Comparison of ENCODE assay signal across 1 cellular context in genomic region chr1:6245086-6245868, GRCh38.
A peak's percentile ranks its signal among the peaks of the same experiment; 100 is the strongest.
TF ChIP-seq lines count a peak whose summit lies in the region.

No MANE protein-coding gene starts in this region.

TF ChIP-seq in HepG2, 621 proteins besides CTCF, POLR2A, EP300 and RAD21 (continued from another document and continues in another):
- TF ChIP-seq ETS1 (CRISPR knock-in tag; IDR thresholded peaks at IDR 0.05) (peak; percentile 96), PAXIP1 (CRISPR knock-in tag; conservative IDR thresholded peaks at IDR 0.05) (0 out of 2 replicates have a peak, but pooled peaks have one; percentile 23), PHF20 (CRISPR knock-in tag; IDR thresholded peaks at IDR 0.05) (peak; percentile 64; the same call in 1 of the 2 replicates), GABPA (IDR thresholded peaks at IDR 0.05; ENCODE audit: low read depth, low read length) (no peak), GABPA (CRISPR knock-in tag; IDR thresholded peaks at IDR 0.05; ENCODE audit: low read depth) (no peak), NPAS2 (CRISPR knock-in tag; IDR thresholded peaks at IDR 0.05; ENCODE audit: borderline replicate concordance) (no peak), HDAC2 (CRISPR knock-in tag; IDR thresholded peaks at IDR 0.05) (peak; percentile 88), ZNF550 (CRISPR knock-in tag; IDR thresholded peaks at IDR 0.05; ENCODE audit: borderline replicate concordance) (0 out of 2 replicates have a peak, but pooled peaks have one; percentile 57), ZNF546 (CRISPR knock-in tag; conservative IDR thresholded peaks at IDR 0.05) (peak; percentile 99), HNRNPH1 (optimal IDR thresholded peaks at IDR 0.05; ENCODE audit: low read depth, low read length) (no peak), ZNF891 (CRISPR knock-in tag; IDR thresholded peaks at IDR 0.05) (peak; percentile 99), TEF (CRISPR knock-in tag; IDR thresholded peaks at IDR 0.05) (peak; percentile 95), NR2F2 (IDR thresholded peaks at IDR 0.05; ENCODE audit: borderline replicate concordance, low read depth) (no peak; the same call in 1 of the 2 replicates), ZNF747 (CRISPR knock-in tag; IDR thresholded peaks at IDR 0.05; ENCODE audit: borderline replicate concordance) (peak; percentile 92; the same call in 1 of the 2 replicates), ZNF766 (CRISPR knock-in tag; IDR thresholded peaks at IDR 0.05; ENCODE audit: borderline replicate concordance) (peak; percentile 99), ZNF720 (CRISPR knock-in tag; IDR thresholded peaks at IDR 0.05) (peak; percentile 87), ZBTB40 (IDR thresholded peaks at IDR 0.05) (no peak), ZBTB40 (CRISPR knock-in tag; IDR thresholded peaks at IDR 0.05) (peak; percentile 94), YY1 (IDR thresholded peaks at IDR 0.05; ENCODE audit: insufficient read depth, insufficient replicate concordance, low read depth, low read length) (peak; percentile 47), ZNF292 (CRISPR knock-in tag; IDR thresholded peaks at IDR 0.05; ENCODE audit: borderline replicate concordance, low read depth) (no peak), TFDP2 (CRISPR knock-in tag; IDR thresholded peaks at IDR 0.05) (peak; percentile 82), ZNF326 (CRISPR knock-in tag; IDR thresholded peaks at IDR 0.05; ENCODE audit: borderline replicate concordance) (peak; percentile 82; the same call in 1 of the 2 replicates), SMAD1 (CRISPR knock-in tag; IDR thresholded peaks at IDR 0.05; ENCODE audit: borderline replicate concordance, low read depth) (no peak), ZNF530 (CRISPR knock-in tag; IDR thresholded peaks at IDR 0.05; ENCODE audit: low read depth) (peak; percentile 79; the same call in 1 of the 2 replicates), ZNF282 (IDR thresholded peaks at IDR 0.05; ENCODE audit: partially characterized antibody) (no peak), NR2C2 (CRISPR knock-in tag; IDR thresholded peaks at IDR 0.05; ENCODE audit: borderline replicate concordance) (peak; percentile 54), BCL3 (CRISPR knock-in tag; IDR thresholded peaks at IDR 0.05) (peak; percentile 99), GPN1 (CRISPR knock-in tag; IDR thresholded peaks at IDR 0.05; ENCODE audit: borderline replicate concordance) (peak; percentile 97), ZNF670 (CRISPR knock-in tag; IDR thresholded peaks at IDR 0.05; ENCODE audit: borderline replicate concordance) (peak; percentile 61; the same call in 1 of the 2 replicates), ZNF792 (CRISPR knock-in tag; IDR thresholded peaks at IDR 0.05) (peak; percentile 99), ZNF317 (CRISPR knock-in tag; IDR thresholded peaks at IDR 0.05) (peak; percentile 83; the same call in 1 of the 2 replicates), CSRNP2 (CRISPR knock-in tag; conservative IDR thresholded peaks at IDR 0.05; ENCODE audit: low read depth) (peak; percentile 90; the same call in 1 of the 2 replicates), FOXC1 (CRISPR knock-in tag; IDR thresholded peaks at IDR 0.05; ENCODE audit: borderline replicate concordance) (peak; percentile 99), KLF12 (CRISPR knock-in tag; IDR thresholded peaks at IDR 0.05; ENCODE audit: borderline replicate concordance) (peak; percentile 98), ZBTB39 (CRISPR knock-in tag; IDR thresholded peaks at IDR 0.05) (peak; percentile 83), SP2 (CRISPR knock-in tag; IDR thresholded peaks at IDR 0.05) (peak; percentile 64), PAX8 (CRISPR knock-in tag; IDR thresholded peaks at IDR 0.05; ENCODE audit: borderline replicate concordance) (peak; percentile 98; the same call in 1 of the 2 replicates), ZSCAN29 (CRISPR knock-in tag; conservative IDR thresholded peaks at IDR 0.05) (0 out of 2 replicates have a peak, but pooled peaks have one; percentile 33)
